1 cellular context compared by ENCODE assay signal in genomic region chr21:36235058-36235582, GRCh38.
TF ChIP-seq lines count a peak whose summit lies in the region.

No MANE protein-coding gene starts in this region.

TF ChIP-seq in HepG2, 621 proteins besides CTCF, POLR2A, EP300 and RAD21 (continued from another document and continues in another):
- TF ChIP-seq SNRNP70 (IDR thresholded peaks at IDR 0.05; ENCODE audit: low read depth, low read length) (no peak), PAF1 (CRISPR knock-in tag; IDR thresholded peaks at IDR 0.05) (no peak), DDIT3 (CRISPR knock-in tag; IDR thresholded peaks at IDR 0.05) (no peak), HMGXB3 (CRISPR knock-in tag; IDR thresholded peaks at IDR 0.05; ENCODE audit: borderline replicate concordance) (0 out of 2 replicates have a peak, but pooled peaks have one; percentile 57), ZFP82 (CRISPR knock-in tag; IDR thresholded peaks at IDR 0.05; ENCODE audit: borderline replicate concordance) (no peak), ZIK1 (CRISPR knock-in tag; IDR thresholded peaks at IDR 0.05; ENCODE audit: borderline replicate concordance, low read depth) (no peak), CENPX (CRISPR knock-in tag; IDR thresholded peaks at IDR 0.05) (no peak), TRIM22 (IDR thresholded peaks at IDR 0.05) (no peak), CSRNP1 (CRISPR knock-in tag; IDR thresholded peaks at IDR 0.05) (no peak), DRAP1 (CRISPR knock-in tag; IDR thresholded peaks at IDR 0.05) (peak; percentile 45; the same call in 1 of the 2 replicates), MXD4 (CRISPR knock-in tag; IDR thresholded peaks at IDR 0.05) (peak; percentile 65), ZNF407 (CRISPR knock-in tag; IDR thresholded peaks at IDR 0.05; ENCODE audit: not compliant biosample characterization) (no peak), ZFP62 (CRISPR knock-in tag; IDR thresholded peaks at IDR 0.05) (no peak), HES4 (CRISPR knock-in tag; IDR thresholded peaks at IDR 0.05; ENCODE audit: borderline replicate concordance) (no peak), ZUFSP (CRISPR knock-in tag; IDR thresholded peaks at IDR 0.05; ENCODE audit: borderline replicate concordance) (no peak), SP2 (CRISPR knock-in tag; IDR thresholded peaks at IDR 0.05) (no peak), PPARG (CRISPR knock-in tag; conservative IDR thresholded peaks at IDR 0.05) (peak; percentile 87), MTF1 (CRISPR knock-in tag; IDR thresholded peaks at IDR 0.05) (no peak), ZNF138 (CRISPR knock-in tag; IDR thresholded peaks at IDR 0.05; ENCODE audit: low read depth) (no peak), ZFAT (CRISPR knock-in tag; conservative IDR thresholded peaks at IDR 0.05) (no peak), ZNF761 (CRISPR knock-in tag; conservative IDR thresholded peaks at IDR 0.05) (no peak), ARHGAP35 (CRISPR knock-in tag; IDR thresholded peaks at IDR 0.05; ENCODE audit: borderline replicate concordance) (no peak), NFE2L2 (IDR thresholded peaks at IDR 0.05; ENCODE audit: low read length) (no peak), ZNF546 (CRISPR knock-in tag; conservative IDR thresholded peaks at IDR 0.05) (no peak), ZNF33B (CRISPR knock-in tag; IDR thresholded peaks at IDR 0.05) (no peak), GZF1 (CRISPR knock-in tag; IDR thresholded peaks at IDR 0.05) (no peak), THAP7 (CRISPR knock-in tag; IDR thresholded peaks at IDR 0.05) (no peak), ZNF275 (CRISPR knock-in tag; IDR thresholded peaks at IDR 0.05; ENCODE audit: borderline replicate concordance) (no peak), RCOR2 (CRISPR knock-in tag; IDR thresholded peaks at IDR 0.05) (peak; percentile 95), FIP1L1 (IDR thresholded peaks at IDR 0.05; ENCODE audit: borderline replicate concordance, insufficient read depth, low read depth, low read length) (no peak), ZNF737 (CRISPR knock-in tag; IDR thresholded peaks at IDR 0.05; ENCODE audit: borderline replicate concordance) (no peak), NONO (IDR thresholded peaks at IDR 0.05) (no peak), NONO (CRISPR knock-in tag; conservative IDR thresholded peaks at IDR 0.05) (peak; percentile 84; the same call in 1 of the 2 replicates), ZKSCAN1 (IDR thresholded peaks at IDR 0.05; ENCODE audit: low read length) (no peak), ZNF367 (CRISPR knock-in tag; IDR thresholded peaks at IDR 0.05; ENCODE audit: borderline replicate concordance) (no peak), BCLAF1 (IDR thresholded peaks at IDR 0.05) (no peak)
